14 cellular contexts compared by ENCODE assay signal in genomic region chr4:95105112-95105511, GRCh38.
A peak's percentile ranks its signal among the peaks of the same experiment; 100 is the strongest.
DNase-seq lines count a peak whose midpoint lies in the region; ATAC-seq and TF ChIP-seq lines count a peak whose summit lies in the region.
"Had no signal": no experiment of that assay in that cellular context is flagged by ENCODE, and none has a peak within 500 bp of the region (broad histone marks: within the 10 kb centered on the region; RNA-seq: fewer than 3 reads in every experiment).

No MANE protein-coding gene starts in this region.

- 49 to 67% methylated on average over 4 of the region's 4 CpGs for WGBS in heart right ventricle, 2 donors
- WGBS in lung, 2 donors = 64 to 88% methylated on average over 4 of the region's 4 CpGs

- peak; percentile 49 to 95 (median 81) for ATAC-seq in heart right ventricle
- ATAC-seq in lung (ENCODE audit: insufficient read depth, low FRiP score) = peak; percentile 68
- peak; percentile 83 for ATAC-seq in upper lobe of right lung
- ATAC-seq: GM23338 had no signal

- peaks cover 0 to 22% (median 0%) of the 10 kb centered on the region in 9 donors for H3K4me1 ChIP-seq in heart right ventricle
- peaks cover 0 to 4% of the 10 kb centered on the region in 2 donors for H3K4me1 ChIP-seq in lung (ENCODE audit: control insufficient read depth in 2 of 2, insufficient read depth in 2 of 2, low read length in 2 of 2)
- no peaks in the 10 kb centered on the region for H3K4me1 ChIP-seq in upper lobe of right lung
- H3K4me1 ChIP-seq: BLaER1 treated with 17β-estradiol and CSF1 and Interleukin-3, amounts not matched to agents 10 nM and 100 nM had no signal

- H3K36me3 Mint-ChIP-seq in activated naive CD8-positive, alpha-beta T cell treated with anti-CD3 and anti-CD28 coated beads for 36 hours = no peaks in the 10 kb centered on the region
- H3K36me3 Mint-ChIP-seq: CD4-positive, CD25-positive, alpha-beta regulatory T cell had no signal

- no peak overlapping the region for H3K27ac Mint-ChIP-seq in activated naive CD8-positive, alpha-beta T cell treated with anti-CD3 and anti-CD28 coated beads for 36 hours
- H3K27ac Mint-ChIP-seq: CD4-positive, CD25-positive, alpha-beta regulatory T cell; GM23338 had no signal

- H3K36me3 ChIP-seq in heart right ventricle = no peaks in the 10 kb centered on the region
- no peaks in the 10 kb centered on the region for H3K36me3 ChIP-seq in lung (ENCODE audit: control insufficient read depth in 2 of 2, insufficient read depth in 2 of 2, low read length in 2 of 2)
- no peaks in the 10 kb centered on the region for H3K36me3 ChIP-seq in upper lobe of right lung
- H3K36me3 ChIP-seq: BLaER1 treated with 17β-estradiol and CSF1 and Interleukin-3, amounts not matched to agents 10 nM and 100 nM had no signal

- H3K27me3 Mint-ChIP-seq in activated naive CD8-positive, alpha-beta T cell treated with anti-CD3 and anti-CD28 coated beads for 36 hours = no peaks in the 10 kb centered on the region

- H3K27ac ChIP-seq in heart right ventricle = no peak overlapping the region
- H3K27ac ChIP-seq in lung (ENCODE audit: low read depth in 1 of 2, low read length in 1 of 2) = no peak overlapping the region
- H3K27ac ChIP-seq in upper lobe of right lung = no peak overlapping the region
- H3K27ac ChIP-seq: BLaER1 treated with 17β-estradiol and CSF1 and Interleukin-3, amounts not matched to agents 10 nM and 100 nM had no signal

- H3K27me3 ChIP-seq in heart right ventricle (no peaks in the 10 kb centered on the region), lung (ENCODE audit: control insufficient read depth, insufficient read depth) (no peaks in the 10 kb centered on the region), upper lobe of right lung (no peaks in the 10 kb centered on the region)
- H3K27me3 ChIP-seq: BLaER1 treated with 17β-estradiol and CSF1 and Interleukin-3, amounts not matched to agents 10 nM and 100 nM had no signal

- intact Hi-C loops in heart right ventricle (cut with DNase I) (no loop called here), upper lobe of right lung (cut with DNase I) (no loop called here)

- H3K9me3 Mint-ChIP-seq in activated naive CD8-positive, alpha-beta T cell treated with anti-CD3 and anti-CD28 coated beads for 36 hours = no peaks in the 10 kb centered on the region
- H3K9me3 Mint-ChIP-seq: CD4-positive, CD25-positive, alpha-beta regulatory T cell; GM23338 had no signal

- no peak overlapping the region for H3K4me3 ChIP-seq in heart right ventricle
- H3K4me3 ChIP-seq in lung = no peak overlapping the region
- no peak overlapping the region for H3K4me3 ChIP-seq in upper lobe of right lung
- H3K4me3 ChIP-seq: BLaER1 treated with 17β-estradiol and CSF1 and Interleukin-3, amounts not matched to agents 10 nM and 100 nM; GM23338 had no signal

- H3K9me3 ChIP-seq in heart right ventricle (peaks cover 0 to 5% (median 0%) of the 10 kb centered on the region in 11 donors), lung (ENCODE audit: control insufficient read depth in 2 of 2, insufficient read depth in 1 of 2, low read length in 1 of 2) (no peaks in the 10 kb centered on the region), upper lobe of right lung (no peaks in the 10 kb centered on the region)
- H3K9me3 ChIP-seq: BLaER1 treated with 17β-estradiol and CSF1 and Interleukin-3, amounts not matched to agents 10 nM and 100 nM had no signal

- DNase-seq in NCI-H748 (lab: John Stamatoyannopoulos, UW; ENCODE audit: unreplicated experiment) = peak; percentile 3
- no peak for DNase-seq in NCI-H748 treated with DMSO at 0.1 percent for 48 hours (lab: John Stamatoyannopoulos, UW)
- DNase-seq in heart right ventricle = no peak
- DNase-seq in lung (ENCODE audit: low spot score) = no peak
- DNase-seq in upper lobe of right lung = no peak
- no peak for DNase-seq in activated gamma-delta T cell treated with Interleukin-2 at 50 U/mL for 16 hours
- no peak for DNase-seq in activated naive CD8-positive, alpha-beta T cell treated with anti-CD3 and anti-CD28 coated beads for 36 hours
- DNase-seq: 8988T; ACHN; CD4-positive, CD25-positive, alpha-beta regulatory T cell; DMS53; H7 had no signal

- H3K4me1 Mint-ChIP-seq in activated naive CD8-positive, alpha-beta T cell treated with anti-CD3 and anti-CD28 coated beads for 36 hours = no peaks in the 10 kb centered on the region
- H3K4me1 Mint-ChIP-seq: CD4-positive, CD25-positive, alpha-beta regulatory T cell had no signal

- H3K4me3 Mint-ChIP-seq in activated naive CD8-positive, alpha-beta T cell treated with anti-CD3 and anti-CD28 coated beads for 36 hours = no peak overlapping the region
- H3K4me3 Mint-ChIP-seq: CD4-positive, CD25-positive, alpha-beta regulatory T cell; GM23338 had no signal

- no peak for TF ChIP-seq CTCF in heart right ventricle (IDR thresholded peaks at IDR 0.05)
- TF ChIP-seq CTCF in lung (IDR thresholded peaks at IDR 0.05; ENCODE audit: control extremely low read depth, extremely low read depth) = no peak
- no peak for TF ChIP-seq CTCF in upper lobe of right lung (IDR thresholded peaks at IDR 0.05)
